ENCODE assay signal across 8 cellular contexts in the genomic region with DNA sequence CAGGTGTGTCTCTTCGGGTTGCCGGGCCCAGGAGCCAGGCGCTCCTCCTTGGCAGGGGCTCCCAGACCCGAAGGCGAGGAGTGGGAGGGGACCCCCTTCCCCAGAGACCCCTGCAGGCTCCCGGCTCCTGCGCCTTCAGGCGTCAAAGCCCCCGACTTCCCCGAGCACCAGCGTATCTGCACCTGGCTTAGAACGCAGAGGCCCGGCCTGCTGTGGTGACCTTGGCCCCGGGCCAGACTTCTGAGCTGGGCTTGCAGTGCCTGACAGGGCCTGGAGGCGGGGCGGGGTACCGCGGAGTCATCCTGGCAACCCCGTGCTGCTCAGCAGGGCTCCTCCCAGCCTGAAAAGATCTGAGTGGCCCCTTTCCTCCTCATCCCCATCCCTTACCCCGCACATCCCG. TPM values are rescaled to one million over a fixed set of nuclear protein-coding genes. Genes with fewer than 3 reads are reported as not detected.
A peak's percentile ranks its signal among the peaks of the same experiment; 100 is the strongest.
DNase-seq lines count a peak whose midpoint lies in the region; ATAC-seq and TF ChIP-seq lines count a peak whose summit lies in the region.

No MANE protein-coding gene starts in this region.

- POLR2A ChIA-PET in CD8-positive, alpha-beta T cell (lab: Charles Lee) = no interaction called here
- POLR2A ChIA-PET in WTC11 (lab: Charles Lee) = no interaction called here

- H3K27ac Mint-ChIP-seq in CD8-positive, alpha-beta T cell = no peak overlapping the region
- no peak overlapping the region for H3K27ac Mint-ChIP-seq in WTC11

- intact Hi-C loops in CD8-positive, alpha-beta T cell (cut with DNase I, micrococcal nuclease) = no loop called here
- intact Hi-C loops in posterior vena cava (cut with DNase I) = no loop called here

- H3K27ac ChIP-seq in CD8-positive, alpha-beta T cell (ENCODE audit: low read depth, low read length) = no peak overlapping the region

- H3K27me3 Mint-ChIP-seq in CD8-positive, alpha-beta T cell (ENCODE audit: low read depth) = peaks cover 65% of the 10 kb centered on the region
- H3K27me3 Mint-ChIP-seq in WTC11 (ENCODE audit: low read depth) = peaks cover 67% of the 10 kb centered on the region

- H3K36me3 ChIP-seq in CD8-positive, alpha-beta T cell (ENCODE audit: insufficient read depth, low read length) = no peaks in the 10 kb centered on the region

- peak in 1 of 7 experiments; percentile 39 for DNase-seq in CD8-positive, alpha-beta T cell
- DNase-seq in HuH-7 (ENCODE audit: low spot score) (peak; percentile 38), WTC11 (ENCODE audit: low spot score) (peak; percentile 77), left kidney (ENCODE audit: low read depth, low spot score) (peak; percentile 59), posterior vena cava (ENCODE audit: low spot score) (no peak)

- H3K4me3 Mint-ChIP-seq in CD8-positive, alpha-beta T cell = no peak overlapping the region
- peak overlapping the region; percentile 52; the same call in 1 of the 2 replicates for H3K4me3 Mint-ChIP-seq in WTC11

- CTCF ChIA-PET in CD8-positive, alpha-beta T cell (lab: Charles Lee) = no interaction called here
- CTCF ChIA-PET in WTC11 (lab: Charles Lee) = interaction anchor here (1.6 to 4.3 kb wide), 3 partner anchors 27 to 198 kb away, joined by 3 to 17 read pairs (median 16); no protein-coding TSS in a partner anchor

- H3K27me3 ChIP-seq in CD8-positive, alpha-beta T cell (ENCODE audit: insufficient read depth, low read length) = peaks cover 9% of the 10 kb centered on the region

- H3K9me3 Mint-ChIP-seq in CD8-positive, alpha-beta T cell = no peaks in the 10 kb centered on the region
- H3K9me3 Mint-ChIP-seq in WTC11 = no peaks in the 10 kb centered on the region

- no peaks in the 10 kb centered on the region for H3K4me1 ChIP-seq in CD8-positive, alpha-beta T cell (ENCODE audit: insufficient read depth, low read length)

- TF ChIP-seq CTCF in CD8-positive, alpha-beta T cell (IDR thresholded peaks at IDR 0.05) = no peak
- TF ChIP-seq CTCF in WTC11 (IDR thresholded peaks at IDR 0.05) = no peak

- no peaks in the 10 kb centered on the region for H3K9me3 ChIP-seq in CD8-positive, alpha-beta T cell (ENCODE audit: low read length)

- ATAC-seq in CD8-positive, alpha-beta T cell = peak; percentile 40
- ATAC-seq in WTC11 (peak; percentile 84), HG03025 (IDR thresholded peaks at IDR 0.05; ENCODE audit: low FRiP score, unreplicated experiment) (no peak), GM19035 (IDR thresholded peaks at IDR 0.05; ENCODE audit: unreplicated experiment) (no peak), HG03521 (IDR thresholded peaks at IDR 0.05; ENCODE audit: unreplicated experiment) (no peak)

- H3K4me3 ChIP-seq in CD8-positive, alpha-beta T cell (ENCODE audit: low read depth, low read length) = no peak overlapping the region

- H3K4me1 Mint-ChIP-seq in CD8-positive, alpha-beta T cell (ENCODE audit: low read depth) = peaks cover 6% of the 10 kb centered on the region
- H3K4me1 Mint-ChIP-seq in WTC11 = peaks cover 95% of the 10 kb centered on the region

- H3K36me3 Mint-ChIP-seq in CD8-positive, alpha-beta T cell = no peaks in the 10 kb centered on the region
- H3K36me3 Mint-ChIP-seq in WTC11 = no peaks in the 10 kb centered on the region

TF ChIP-seq in WTC11, 78 proteins besides CTCF, POLR2A, EP300 and RAD21:
- 0 out of 2 replicates have a peak, but pooled peaks have one; percentile 14 for TF ChIP-seq GABPB1 (CRISPR knock-in tag; IDR thresholded peaks at IDR 0.05)
- no peak for TF ChIP-seq JAZF1 (CRISPR knock-in tag; IDR thresholded peaks at IDR 0.05)
- TF ChIP-seq, protein P1, sequence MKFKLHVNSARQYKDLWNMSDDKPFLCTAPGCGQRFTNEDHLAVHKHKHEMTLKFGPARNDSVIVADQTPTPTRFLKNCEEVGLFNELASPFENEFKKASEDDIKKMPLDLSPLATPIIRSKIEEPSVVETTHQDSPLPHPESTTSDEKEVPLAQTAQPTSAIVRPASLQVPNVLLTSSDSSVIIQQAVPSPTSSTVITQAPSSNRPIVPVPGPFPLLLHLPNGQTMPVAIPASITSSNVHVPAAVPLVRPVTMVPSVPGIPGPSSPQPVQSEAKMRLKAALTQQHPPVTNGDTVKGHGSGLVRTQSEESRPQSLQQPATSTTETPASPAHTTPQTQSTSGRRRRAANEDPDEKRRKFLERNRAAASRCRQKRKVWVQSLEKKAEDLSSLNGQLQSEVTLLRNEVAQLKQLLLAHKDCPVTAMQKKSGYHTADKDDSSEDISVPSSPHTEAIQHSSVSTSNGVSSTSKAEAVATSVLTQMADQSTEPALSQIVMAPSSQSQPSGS (CRISPR knock-in tag; IDR thresholded peaks at IDR 0.05; ENCODE audit: borderline replicate concordance, low read depth) = no peak
- TF ChIP-seq OVOL2 (CRISPR knock-in tag; IDR thresholded peaks at IDR 0.05; ENCODE audit: borderline replicate concordance) = no peak
- TF ChIP-seq, protein P2, sequence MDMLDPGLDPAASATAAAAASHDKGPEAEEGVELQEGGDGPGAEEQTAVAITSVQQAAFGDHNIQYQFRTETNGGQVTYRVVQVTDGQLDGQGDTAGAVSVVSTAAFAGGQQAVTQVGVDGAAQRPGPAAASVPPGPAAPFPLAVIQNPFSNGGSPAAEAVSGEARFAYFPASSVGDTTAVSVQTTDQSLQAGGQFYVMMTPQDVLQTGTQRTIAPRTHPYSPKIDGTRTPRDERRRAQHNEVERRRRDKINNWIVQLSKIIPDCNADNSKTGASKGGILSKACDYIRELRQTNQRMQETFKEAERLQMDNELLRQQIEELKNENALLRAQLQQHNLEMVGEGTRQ (CRISPR knock-in tag; IDR thresholded peaks at IDR 0.05) = no peak
- TF ChIP-seq, protein P3, sequence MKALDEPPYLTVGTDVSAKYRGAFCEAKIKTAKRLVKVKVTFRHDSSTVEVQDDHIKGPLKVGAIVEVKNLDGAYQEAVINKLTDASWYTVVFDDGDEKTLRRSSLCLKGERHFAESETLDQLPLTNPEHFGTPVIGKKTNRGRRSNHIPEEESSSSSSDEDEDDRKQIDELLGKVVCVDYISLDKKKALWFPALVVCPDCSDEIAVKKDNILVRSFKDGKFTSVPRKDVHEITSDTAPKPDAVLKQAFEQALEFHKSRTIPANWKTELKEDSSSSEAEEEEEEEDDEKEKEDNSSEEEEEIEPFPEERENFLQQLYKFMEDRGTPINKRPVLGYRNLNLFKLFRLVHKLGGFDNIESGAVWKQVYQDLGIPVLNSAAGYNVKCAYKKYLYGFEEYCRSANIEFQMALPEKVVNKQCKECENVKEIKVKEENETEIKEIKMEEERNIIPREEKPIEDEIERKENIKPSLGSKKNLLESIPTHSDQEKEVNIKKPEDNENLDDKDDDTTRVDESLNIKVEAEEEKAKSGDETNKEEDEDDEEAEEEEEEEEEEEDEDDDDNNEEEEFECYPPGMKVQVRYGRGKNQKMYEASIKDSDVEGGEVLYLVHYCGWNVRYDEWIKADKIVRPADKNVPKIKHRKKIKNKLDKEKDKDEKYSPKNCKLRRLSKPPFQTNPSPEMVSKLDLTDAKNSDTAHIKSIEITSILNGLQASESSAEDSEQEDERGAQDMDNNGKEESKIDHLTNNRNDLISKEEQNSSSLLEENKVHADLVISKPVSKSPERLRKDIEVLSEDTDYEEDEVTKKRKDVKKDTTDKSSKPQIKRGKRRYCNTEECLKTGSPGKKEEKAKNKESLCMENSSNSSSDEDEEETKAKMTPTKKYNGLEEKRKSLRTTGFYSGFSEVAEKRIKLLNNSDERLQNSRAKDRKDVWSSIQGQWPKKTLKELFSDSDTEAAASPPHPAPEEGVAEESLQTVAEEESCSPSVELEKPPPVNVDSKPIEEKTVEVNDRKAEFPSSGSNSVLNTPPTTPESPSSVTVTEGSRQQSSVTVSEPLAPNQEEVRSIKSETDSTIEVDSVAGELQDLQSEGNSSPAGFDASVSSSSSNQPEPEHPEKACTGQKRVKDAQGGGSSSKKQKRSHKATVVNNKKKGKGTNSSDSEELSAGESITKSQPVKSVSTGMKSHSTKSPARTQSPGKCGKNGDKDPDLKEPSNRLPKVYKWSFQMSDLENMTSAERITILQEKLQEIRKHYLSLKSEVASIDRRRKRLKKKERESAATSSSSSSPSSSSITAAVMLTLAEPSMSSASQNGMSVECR (CRISPR knock-in tag; IDR thresholded peaks at IDR 0.05; ENCODE audit: borderline replicate concordance) = no peak

RNA-seq across cellular contexts. Expression of a gene that starts 27.0 kb away (rescaled TPM):
- under 1 TPM; 0.22 to 0.27 TPM for total RNA-seq in CD8-positive, alpha-beta T cell
- 15.7 to 18.6 TPM (median 18.1 TPM) in 3 replicates for total RNA-seq in WTC11 (2021)
- under 1 TPM; 0.24 to 0.51 TPM for total RNA-seq in posterior vena cava

Comparison
In these comparisons a context has a peak if more than half of its experiments do, and no peak if none do; other contexts are left out.
1. ATAC-seq: peak in CD8-positive, alpha-beta T cell (single experiment) and WTC11 (single experiment); none in HG03025 (single experiment), GM19035 (single experiment) and HG03521 (single experiment).
2. RNA of a gene that starts 27.0 kb away (total RNA-seq): 15.7 to 18.6 TPM in WTC11; 0.24 to 0.51 TPM in posterior vena cava and 0.22 to 0.27 TPM in CD8-positive, alpha-beta T cell; every median in the first group is over 10 times any median in the second.